Comparison of ENCODE assay signal across 31 cellular contexts in genomic region chr14:95685978-95686922, GRCh38. TPM values are rescaled to one million over a fixed set of nuclear protein-coding genes. Genes with fewer than 3 reads are reported as not detected.
A peak's percentile ranks its signal among the peaks of the same experiment; 100 is the strongest.
DNase-seq lines count a peak whose midpoint lies in the region; ATAC-seq, FAIRE-seq and TF ChIP-seq lines count a peak whose summit lies in the region.
"Had no signal": no experiment of that assay in that cellular context is flagged by ENCODE, and none has a peak within 500 bp of the region (broad histone marks: within the 10 kb centered on the region; RNA-seq: fewer than 3 reads in every experiment).

Gene TCL1B, plus strand, starts transcription at chr14:95686426. Its CDS starts 42 bp downstream, at chr14:95686468.

- no peak within 1 kb of the TSS for H4K91ac ChIP-seq in H9 (ENCODE audit: insufficient read length, low read depth, low read length)

- H3K9ac ChIP-seq in BLaER1 (peak within 1 kb of the TSS; percentile 52), H9 (ENCODE audit: extremely low read depth, insufficient read length, low read length) (no peak within 1 kb of the TSS), K562 (ENCODE audit: insufficient read depth in 1 of 2, low read depth in 2 of 2, low read length in 2 of 2) (peak within 1 kb of the TSS in 1 of 2 experiments; percentile 45; a peak in 1 of 4 replicates)
- H3K9ac ChIP-seq: GM23248 had no signal

- intact Hi-C loops in K562 (cut with micrococcal nuclease) (loop anchor here (10.0 kb wide), 1 partner anchor 121 kb away; no protein-coding TSS in a partner anchor), A673 (cut with micrococcal nuclease; ENCODE audit: unreplicated experiment) (no loop called here)

- no CpG with 5 or more reads among the region's 38 CpGs for WGBS in H9 (ENCODE audit: extremely low coverage, insufficient read length, low lambda C conversion rate)
- 10% methylated on average over 5 of the region's 38 CpGs for WGBS in K562 (ENCODE audit: insufficient coverage, low coverage, missing lambda C conversion rate)

- H3K56ac ChIP-seq in H9 (ENCODE audit: insufficient read length, low read depth, low read length), result no peak within 1 kb of the TSS

- in situ Hi-C loops in K562 (cut with MboI), result no loop called here

- no peaks in the 10 kb centered on the region for H3K9me3 ChIP-seq in BLaER1
- no peaks in the 10 kb centered on the region for H3K9me3 ChIP-seq in H9 (ENCODE audit: control insufficient read depth, low read depth, low read length)
- H3K9me3 ChIP-seq in K562 (replicated peaks; ENCODE audit: control insufficient read depth, insufficient read depth, low read depth, low read length), result no peaks in the 10 kb centered on the region
- no peaks in the 10 kb centered on the region for H3K9me3 ChIP-seq in A673 (ENCODE audit: low read depth, low read length, poor library complexity, severe bottlenecking)
- H3K9me3 ChIP-seq: esophagus squamous epithelium, heart right ventricle, left lung, stomach, tibial nerve had no signal

- H2AK5ac ChIP-seq in H9 (ENCODE audit: insufficient read length, low read length), result no peak within 1 kb of the TSS

- no peak within 1 kb of the TSS for H3K4ac ChIP-seq in H9 (ENCODE audit: low read depth, low read length)

- no peak for TF ChIP-seq RAD21 in K562 (CRISPR knock-in tag; conservative IDR thresholded peaks at IDR 0.05 in 1 of 2, IDR thresholded peaks at IDR 0.05 in 1 of 2)

- peak within 1 kb of the TSS in 1 of 3 experiments; percentile 23; a peak in 2 of 7 replicates for H3K27ac Mint-ChIP-seq in H9
- H3K27ac Mint-ChIP-seq in nephron progenitor cell, result no peak within 1 kb of the TSS
- H3K27ac Mint-ChIP-seq: activated naive CD8-positive, alpha-beta T cell treated with anti-CD3 and anti-CD28 coated beads, Interleukin-2, amount 50 U/mL, for 24 hours; activated T-cell treated with anti-CD3 and anti-CD28 coated beads, Interleukin-2, amount 50 U/mL, for 24 hours had no signal

- no peak within 1 kb of the TSS for H4K5ac ChIP-seq in H9 (ENCODE audit: insufficient read length, low read depth, low read length)

- no peak within 1 kb of the TSS for H2BK5ac ChIP-seq in H9 (ENCODE audit: insufficient read length, low read length)

- peak within 1 kb of the TSS; percentile 71 for H3K27ac ChIP-seq in BLaER1
- no peak within 1 kb of the TSS for H3K27ac ChIP-seq in H9 (ENCODE audit: insufficient read length, low read depth, low read length)
- no peak within 1 kb of the TSS for H3K27ac ChIP-seq in K562 (ENCODE audit: extremely low read depth, low read depth, low read length)
- no peak within 1 kb of the TSS for H3K27ac ChIP-seq in A673 (ENCODE audit: low read depth, low read length, poor library complexity, severe bottlenecking)
- H3K27ac ChIP-seq: esophagus squamous epithelium, GM23248, heart right ventricle, left lung, SK-N-MC, stomach, tibial nerve had no signal

- H3K36me3 ChIP-seq in BLaER1 (no peaks in the 10 kb centered on the region), K562 (ENCODE audit: control insufficient read depth, insufficient read depth, low read length) (no peaks in the 10 kb centered on the region), A673 (ENCODE audit: insufficient read depth, low read length, poor library complexity, severe bottlenecking) (no peaks in the 10 kb centered on the region)
- H3K36me3 ChIP-seq: esophagus squamous epithelium, heart right ventricle, left lung, stomach, tibial nerve had no signal

- no peak within 1 kb of the TSS for H3K23ac ChIP-seq in H9 (ENCODE audit: insufficient read length, low read depth, low read length)

- no peak within 1 kb of the TSS for H2BK120ac ChIP-seq in H9 (ENCODE audit: low read depth, low read length, poor library complexity, severe bottlenecking)

- no peak for FAIRE-seq in K562 (lab: Jason Lieb, UNC)
- FAIRE-seq: endometrium, GM12892 had no signal

- H3K79me2 ChIP-seq in H9 (ENCODE audit: insufficient read depth, low read length) (no peaks in the 10 kb centered on the region), K562 (ENCODE audit: control insufficient read depth, insufficient read depth, low read length) (no peaks in the 10 kb centered on the region)

- H3K4me2 ChIP-seq in BLaER1, result peak within 1 kb of the TSS; percentile 76
- H3K4me2 ChIP-seq in H9 (ENCODE audit: insufficient read depth, insufficient read length, low read length), result peak within 1 kb of the TSS; percentile 5
- H3K4me2 ChIP-seq in K562 (ENCODE audit: insufficient read depth, low read length), result no peak within 1 kb of the TSS

- no peak within 1 kb of the TSS for H3T11ph ChIP-seq in H9 (ENCODE audit: low read length)

- no peaks in the 10 kb centered on the region for H3K9me1 ChIP-seq in K562 (ENCODE audit: control insufficient read depth, insufficient read depth, low read length)

- peak within 1 kb of the TSS; percentile 58; the same call in 1 of the 2 replicates for H3K14ac ChIP-seq in H9 (ENCODE audit: insufficient read depth, low read length)

- BruUV-seq in K562 (replicated peaks; lab: Mats Ljungman, UMichigan), result no TSS peak
- no TSS peak for BruUV-seq in A673 (replicated peaks; lab: Mats Ljungman, UMichigan)

- H3K4me3 ChIP-seq in BLaER1 (no peak within 1 kb of the TSS), K562 (no peak within 1 kb of the TSS), A673 (ENCODE audit: low read depth, low read length, poor library complexity, severe bottlenecking) (no peak within 1 kb of the TSS)
- H3K4me3 ChIP-seq: esophagus squamous epithelium, GM23248, heart right ventricle, left lung, SK-N-MC, stomach, tibial nerve had no signal

- peak within 1 kb of the TSS; percentile 2 for H3K18ac ChIP-seq in H9 (ENCODE audit: insufficient read length, low read depth, low read length)

- H3K4me1 Mint-ChIP-seq in H9 (peaks cover 21 to 29% of the 10 kb centered on the region in 2 experiments), nephron progenitor cell (no peaks in the 10 kb centered on the region)
- H3K4me1 Mint-ChIP-seq: activated naive CD8-positive, alpha-beta T cell treated with anti-CD3 and anti-CD28 coated beads, Interleukin-2, amount 50 U/mL, for 24 hours; central memory CD8-positive, alpha-beta T cell had no signal

- no peak for TF ChIP-seq EP300 in K562 (IDR thresholded peaks at IDR 0.05; ENCODE audit: low read length)

- H3K23me2 ChIP-seq in H9 (ENCODE audit: insufficient read length, low read depth, low read length, poor library complexity, severe bottlenecking), result no peaks in the 10 kb centered on the region

- H4K8ac ChIP-seq in H9 (replicated peaks; ENCODE audit: insufficient read length, low read depth, low read length), result no peak within 1 kb of the TSS

- TF ChIP-seq POLR2A in K562 (conservative IDR thresholded peaks at IDR 0.05), result no peak

- CTCF ChIA-PET in K562 (lab: Yijun Ruan, JAX; ENCODE audit: low intra/inter-chr PET ratio), result interaction anchor here (0.6 kb wide), 1 partner anchor 21 kb away, joined by 4 read pairs; no protein-coding TSS in a partner anchor
- CTCF ChIA-PET in A673 (lab: Charles Lee), result no interaction called here

- H3K4me1 ChIP-seq in BLaER1, result peaks cover 50% of the 10 kb centered on the region
- H3K4me1 ChIP-seq in H9 (ENCODE audit: insufficient read depth, low read length), result no peaks in the 10 kb centered on the region; the same call in 1 of the 2 replicates
- H3K4me1 ChIP-seq in K562 (replicated peaks in 1 of 2; ENCODE audit: control insufficient read depth in 2 of 2, insufficient read depth in 2 of 2, low read length in 2 of 2), result peaks cover 0 to 5% of the 10 kb centered on the region in 2 experiments; a peak in 2 of 5 replicates
- no peaks in the 10 kb centered on the region for H3K4me1 ChIP-seq in A673 (ENCODE audit: insufficient read depth, low read length, poor library complexity, severe bottlenecking)
- H3K4me1 ChIP-seq: esophagus squamous epithelium, heart right ventricle, left lung, stomach, tibial nerve had no signal

- no peaks in the 10 kb centered on the region for H3K79me1 ChIP-seq in H9 (ENCODE audit: insufficient read depth, low read depth, low read length, poor library complexity, severe bottlenecking)

- H4K20me1 ChIP-seq in BLaER1 (no peaks in the 10 kb centered on the region), H9 (ENCODE audit: control insufficient read depth, insufficient read depth, insufficient read length) (no peaks in the 10 kb centered on the region), K562 (replicated peaks; ENCODE audit: control insufficient read depth, insufficient read depth, low read length) (no peaks in the 10 kb centered on the region)

- POLR2A ChIA-PET in K562 (lab: Yijun Ruan, JAX), result no interaction called here
- POLR2A ChIA-PET in A673 (lab: Charles Lee; ENCODE audit: low non-redundant PET), result interaction anchor here (0.6 kb wide), 1 partner anchor 23 kb away, joined by 21 read pairs; no protein-coding TSS in a partner anchor

- DNase-seq in H9 (peak; percentile 68), K562 (ENCODE audit: extremely low read depth in 1 of 4, low spot score in 3 of 4) (peak; percentile 33 to 67 (median 60)), nephron progenitor cell (peak; percentile 18), HPDE6-E6E7 (ENCODE audit: extremely low spot score) (no peak), A673 (ENCODE audit: low spot score) (no peak), HuH-7 (ENCODE audit: low spot score) (no peak)
- DNase-seq: activated CD4-positive, alpha-beta T cell treated with anti-CD3 and anti-CD28 coated beads for 48 hours; activated gamma-delta T cell; activated naive CD8-positive, alpha-beta T cell treated with anti-CD3 and anti-CD28 coated beads, Interleukin-2, amount 50 U/mL, for 24 hours; activated T-cell treated with anti-CD3 and anti-CD28 coated beads, Interleukin-2, amount 50 U/mL, for 24 hours; dermis blood vessel endothelial cell; esophagus squamous epithelium; foreskin melanocyte; GM23248; heart right ventricle; Karpas-422; left lung; occipital lobe; OCI-M1; stomach had no signal

- TF ChIP-seq CTCF in H9 (conservative IDR thresholded peaks at IDR 0.05), result no peak
- TF ChIP-seq CTCF in K562 (IDR thresholded peaks at IDR 0.05 in 2 of 3, conservative IDR thresholded peaks at IDR 0.05 in 1 of 3; ENCODE audit: insufficient read depth in 2 of 3, low read depth in 1 of 3, low read length in 3 of 3), result no peak
- no peak for TF ChIP-seq CTCF in nephron progenitor cell (IDR thresholded peaks at IDR 0.05)
- TF ChIP-seq CTCF in A673 (conservative IDR thresholded peaks at IDR 0.05; ENCODE audit: low read depth, low read length), result no peak

- H3K9me3 Mint-ChIP-seq in H9 (no peaks in the 10 kb centered on the region; a peak in 1 of 5 replicates), nephron progenitor cell (no peaks in the 10 kb centered on the region)
- H3K9me3 Mint-ChIP-seq: activated naive CD8-positive, alpha-beta T cell treated with anti-CD3 and anti-CD28 coated beads, Interleukin-2, amount 50 U/mL, for 24 hours; activated T-cell treated with anti-CD3 and anti-CD28 coated beads, Interleukin-2, amount 50 U/mL, for 24 hours; central memory CD8-positive, alpha-beta T cell had no signal

- H2BK12ac ChIP-seq in H9 (ENCODE audit: insufficient read length, low read depth, low read length), result no peak within 1 kb of the TSS

- H2BK20ac ChIP-seq in H9 (ENCODE audit: low read depth, low read length, poor library complexity, severe bottlenecking), result no peak within 1 kb of the TSS

- H2AFZ ChIP-seq in H9 (ENCODE audit: low read length), result no peak within 1 kb of the TSS
- H2AFZ ChIP-seq in K562 (ENCODE audit: low read depth, low read length), result no peak within 1 kb of the TSS
- H2AFZ ChIP-seq: GM23248 had no signal

- no peaks in the 10 kb centered on the region for H3K36me3 Mint-ChIP-seq in H9 (ENCODE audit: insufficient read depth in 1 of 3, low read depth in 3 of 3)
- no peaks in the 10 kb centered on the region for H3K36me3 Mint-ChIP-seq in nephron progenitor cell (ENCODE audit: low read depth)

- H2BK15ac ChIP-seq in H9 (ENCODE audit: low read depth, low read length), result no peak within 1 kb of the TSS

- no peaks in the 10 kb centered on the region for H3K27me3 ChIP-seq in BLaER1
- H3K27me3 ChIP-seq in H9 (ENCODE audit: insufficient read depth, low read length), result no peaks in the 10 kb centered on the region
- H3K27me3 ChIP-seq in K562 (ENCODE audit: control insufficient read depth in 2 of 2, insufficient read depth in 2 of 2, low read length in 2 of 2), result peaks cover 0 to 9% of the 10 kb centered on the region in 2 experiments; a peak in 1 of 5 replicates
- H3K27me3 ChIP-seq in A673 (replicated peaks; ENCODE audit: insufficient read depth, low read depth, low read length, poor library complexity), result no peaks in the 10 kb centered on the region
- H3K27me3 ChIP-seq: tibial nerve had no signal

- peak; percentile 97 for ATAC-seq in K562
- ATAC-seq: activated naive CD8-positive, alpha-beta T cell treated with anti-CD3 and anti-CD28 coated beads, Interleukin-2, amount 50 U/mL, for 24 hours; heart right ventricle; left lung had no signal

- H3K27me3 Mint-ChIP-seq in H9 (ENCODE audit: low read depth) (peaks cover 50% of the 10 kb centered on the region), nephron progenitor cell (ENCODE audit: low read depth, poor library complexity) (peaks cover 18% of the 10 kb centered on the region)

- peak within 1 kb of the TSS in 1 of 2 experiments; percentile 2; a peak in 2 of 5 replicates for H3K4me3 Mint-ChIP-seq in H9
- H3K4me3 Mint-ChIP-seq in nephron progenitor cell, result no peak within 1 kb of the TSS
- H3K4me3 Mint-ChIP-seq: activated naive CD8-positive, alpha-beta T cell treated with anti-CD3 and anti-CD28 coated beads, Interleukin-2, amount 50 U/mL, for 24 hours; activated T-cell treated with anti-CD3 and anti-CD28 coated beads, Interleukin-2, amount 50 U/mL, for 24 hours; central memory CD8-positive, alpha-beta T cell had no signal

RNA-seq across cellular contexts. Expression of gene TCL1B, which starts in this region (rescaled TPM):
- total RNA-seq in H9 (2021), result 3.6 and 3.8 TPM in 2 replicates
- total RNA-seq in K562 (2011; cell fraction: chromatin; rRNA removed; ENCODE audit: low replicate concordance), result not detected in 2 replicates
- not detected in 2 replicates for total RNA-seq in K562 (2011; cell fraction: nucleolus; rRNA removed)
- 0.53 TPM in 1 of 2 replicates, not detected in the other for total RNA-seq in K562 (2011; cell fraction: nucleoplasm; rRNA removed)
- not detected in 2 replicates for total RNA-seq in K562 (2014; rRNA removed)
- total RNA-seq in K562 (2014; rRNA removed; fragmentation: Illumina TruSeq; extraction: Trizol), result not detected in 2 replicates
- not detected in 2 replicates for total RNA-seq in K562 (2015; rRNA removed; fragmentation: Illumina TruSeq; extraction: Trizol)
- total RNA-seq in K562 (2021), result not detected in 2 replicates
- polyA plus RNA-seq in K562 (2011; rRNA removed), result not detected in 2 replicates
- polyA plus RNA-seq in K562 (2011; cell fraction: cytosol; rRNA removed), result not detected in 2 replicates
- not detected in 2 replicates for polyA plus RNA-seq in K562 (2011; cell fraction: nucleus; rRNA removed)
- polyA plus RNA-seq in K562 (2012), result not detected in 2 replicates
- not detected in 2 replicates for polyA plus RNA-seq in K562 (2014; fragmentation: Illumina TruSeq; extraction: Trizol)
- not detected for polyA plus RNA-seq in K562 (2014; fragmentation: Nextera tagmentation; extraction: Ambion mirVana)
- polyA plus RNA-seq in K562 (2014; rRNA removed), result not detected in 2 replicates
- polyA minus RNA-seq in K562 (2011; rRNA and poly(A)+ RNA removed), result not detected in 2 replicates
- polyA minus RNA-seq in K562 (2011; cell fraction: cytosol; rRNA and poly(A)+ RNA removed), result not detected in 2 replicates
- polyA minus RNA-seq in K562 (2011; cell fraction: nucleus; rRNA and poly(A)+ RNA removed), result not detected in 2 replicates
- 0.83 and 1.1 TPM in 2 replicates for total RNA-seq in A673 (2021)
- total RNA-seq: activated CD8-positive, alpha-beta memory T cell treated with anti-CD3 and anti-CD28 coated beads for 36 hours; dermis blood vessel endothelial cell; esophagus squamous epithelium; GM23248; heart right ventricle; HT1080; left lung; mesenteric fat pad; myocyte; occipital lobe; T-helper 2 cell treated with Interferon-gamma antibody and Interleukin-4, amounts not matched to agents 100 ng/mL and 5 ng/mL, for 36 hours; tibial nerve had no signal
- polyA plus RNA-seq: GM23248, heart right ventricle, stomach had no signal

Comparison
In these comparisons a context has a peak if more than half of its experiments do, and no peak if none do; other contexts are left out.
1. Peak in DNase-seq and ATAC-seq in K562; RNA of the gene not detected or under 1 TPM.
2. DNase-seq: peak in H9 (single experiment) and nephron progenitor cell (single experiment); none in HPDE6-E6E7 (single experiment), A673 (single experiment) and HuH-7 (single experiment).